15 cellular contexts compared by ENCODE assay signal in genomic region chr12:22855456-22855855, GRCh38.
"Had no signal": no experiment of that assay in that cellular context is flagged by ENCODE, and none has a peak within 500 bp of the region (broad histone marks: within the 10 kb centered on the region; RNA-seq: fewer than 3 reads in every experiment).

No MANE protein-coding gene starts in this region.

- H2AFZ ChIP-seq: PC-9 had no signal

- H3K27ac Mint-ChIP-seq: activated B cell treated with CpG ODN at 0.5 μM for 24 hours; activated CD4-positive, alpha-beta memory T cell treated with anti-CD3 and anti-CD28 coated beads for 36 hours; activated CD4-positive, alpha-beta T cell treated with anti-CD3 and anti-CD28 coated beads, Interleukin-2, amount 10 ng/mL, durations not matched to agents 7 days and 5 days; activated naive CD4-positive, alpha-beta T cell treated with anti-CD3 and anti-CD28 coated beads for 36 hours; activated naive CD8-positive, alpha-beta T cell treated with anti-CD3 and anti-CD28 coated beads for 36 hours; T-helper 17 cell had no signal

- H3K36me3 ChIP-seq: colonic mucosa, MG63 had no signal

- H3K4me2 ChIP-seq: PC-9 had no signal

- H3K9me3 Mint-ChIP-seq: activated B cell treated with CpG ODN at 0.5 μM for 24 hours; activated CD4-positive, alpha-beta memory T cell treated with anti-CD3 and anti-CD28 coated beads for 36 hours; activated CD4-positive, alpha-beta T cell treated with anti-CD3 and anti-CD28 coated beads, Interleukin-2, amount 10 ng/mL, durations not matched to agents 7 days and 5 days; activated naive CD4-positive, alpha-beta T cell treated with anti-CD3 and anti-CD28 coated beads for 36 hours; activated naive CD8-positive, alpha-beta T cell treated with anti-CD3 and anti-CD28 coated beads for 36 hours; activated T-cell treated with anti-CD3 and anti-CD28 coated beads, Interleukin-2, amount 50 U/mL, for 4 hours had no signal

- DNase-seq: activated B cell treated with CpG ODN at 0.5 μM for 24 hours; activated CD4-positive, alpha-beta memory T cell treated with anti-CD3 and anti-CD28 coated beads for 36 hours; activated CD4-positive, alpha-beta T cell treated with anti-CD3 and anti-CD28 coated beads, Interleukin-2, amount 10 ng/mL, durations not matched to agents 7 days and 5 days; activated CD8-positive, alpha-beta memory T cell treated with anti-CD3 and anti-CD28 coated beads for 24 hours; activated effector memory CD4-positive, alpha-beta T cell treated with anti-CD3 and anti-CD28 coated beads, Interleukin-2, amount 50 U/mL, for 16 hours; activated naive CD4-positive, alpha-beta T cell treated with anti-CD3 and anti-CD28 coated beads for 36 hours; activated naive CD8-positive, alpha-beta T cell treated with anti-CD3 and anti-CD28 coated beads for 36 hours; activated T-cell treated with anti-CD3 and anti-CD28 coated beads, Interleukin-2, amount 50 U/mL, for 4 hours; colonic mucosa; MG63; NCI-H187; PC-9; SHP77 treated with DMSO at 0.1 percent for 48 hours; T-helper 17 cell; T-helper 9 cell had no signal

- H3K4me1 ChIP-seq: colonic mucosa had no signal

- ATAC-seq: activated T-cell treated with anti-CD3 and anti-CD28 coated beads, Interleukin-2, amount 50 U/mL, for 4 hours; T-helper 17 cell had no signal

- H3K4me1 Mint-ChIP-seq: activated B cell treated with CpG ODN at 0.5 μM for 24 hours; activated CD4-positive, alpha-beta T cell treated with anti-CD3 and anti-CD28 coated beads, Interleukin-2, amount 10 ng/mL, durations not matched to agents 7 days and 5 days; activated naive CD8-positive, alpha-beta T cell treated with anti-CD3 and anti-CD28 coated beads for 36 hours had no signal

- H3K27ac ChIP-seq: colonic mucosa, PC-9 had no signal

- H3K27me3 ChIP-seq: colonic mucosa, MG63 had no signal

- H3K4me3 Mint-ChIP-seq: activated B cell treated with CpG ODN at 0.5 μM for 24 hours; activated CD4-positive, alpha-beta memory T cell treated with anti-CD3 and anti-CD28 coated beads for 36 hours; activated CD4-positive, alpha-beta T cell treated with anti-CD3 and anti-CD28 coated beads, Interleukin-2, amount 10 ng/mL, durations not matched to agents 7 days and 5 days; activated naive CD4-positive, alpha-beta T cell treated with anti-CD3 and anti-CD28 coated beads for 36 hours; activated naive CD8-positive, alpha-beta T cell treated with anti-CD3 and anti-CD28 coated beads for 36 hours; activated T-cell treated with anti-CD3 and anti-CD28 coated beads, Interleukin-2, amount 50 U/mL, for 4 hours; T-helper 17 cell had no signal

- H3K4me3 ChIP-seq: colonic mucosa, MG63, PC-9 had no signal

- H3K36me3 Mint-ChIP-seq: activated CD4-positive, alpha-beta memory T cell treated with anti-CD3 and anti-CD28 coated beads for 36 hours; activated naive CD8-positive, alpha-beta T cell treated with anti-CD3 and anti-CD28 coated beads for 36 hours had no signal

- H3K9me3 ChIP-seq: colonic mucosa, MG63 had no signal

- H3K27me3 Mint-ChIP-seq: activated CD4-positive, alpha-beta T cell treated with anti-CD3 and anti-CD28 coated beads, Interleukin-2, amount 10 ng/mL, durations not matched to agents 7 days and 5 days had no signal
